ENCODE assay signal across 8 cellular contexts in genomic region chr16:29219966-29220646, GRCh38.
DNase-seq lines count a peak whose midpoint lies in the region; ATAC-seq, FAIRE-seq and TF ChIP-seq lines count a peak whose summit lies in the region.
"Not testable (repeated sequence)": the region's sequence is repeated elsewhere in the genome, so short reads cannot be mapped to it uniquely, and the experiment has no call there.

No MANE protein-coding gene starts in this region.

- not testable (repeated sequence) for H3K27me3 Mint-ChIP-seq in activated naive CD4-positive, alpha-beta T cell treated with anti-CD3 and anti-CD28 coated beads, Interleukin-2, amount 10 ng/mL, durations not matched to agents 7 days and 5 days; chondrocyte (ENCODE audit: low read depth)

- intact Hi-C loops in pancreas (cut with DNase I); transverse colon (cut with DNase I; ENCODE audit: low total_unique reads): not testable (repeated sequence)

- peak overlapping the region; percentile 34 for H3K27ac Mint-ChIP-seq in activated naive CD4-positive, alpha-beta T cell treated with anti-CD3 and anti-CD28 coated beads, Interleukin-2, amount 10 ng/mL, durations not matched to agents 7 days and 5 days
- peak overlapping the region; percentile 91 for H3K27ac Mint-ChIP-seq in chondrocyte (ENCODE audit: unreplicated experiment)

- not testable (repeated sequence) for TF ChIP-seq POLR2A in transverse colon (IDR thresholded peaks at IDR 0.05)

- not testable (repeated sequence) for H3K27ac ChIP-seq in pancreas
- peak overlapping the region in 3 of 4 donors; percentile 56 to 72 (median 70) for H3K27ac ChIP-seq in transverse colon

- not testable (repeated sequence) for H3K9me3 ChIP-seq in pancreas, transverse colon

- H3K9me3 Mint-ChIP-seq in activated naive CD4-positive, alpha-beta T cell treated with anti-CD3 and anti-CD28 coated beads, Interleukin-2, amount 10 ng/mL, durations not matched to agents 7 days and 5 days: peaks cover 22% of the 10 kb centered on the region
- H3K9me3 Mint-ChIP-seq in chondrocyte (ENCODE audit: low read depth): not testable (repeated sequence)

- not testable (repeated sequence) for FAIRE-seq in pancreas (lab: Jason Lieb, UNC)

- H3K4me3 ChIP-seq in AG09309 (ENCODE audit: control insufficient read depth, low read depth, low read length): peak overlapping the region; percentile 49
- peak overlapping the region; percentile 21 for H3K4me3 ChIP-seq in HFF-Myc (replicated peaks; ENCODE audit: low read depth, low read length)
- H3K4me3 ChIP-seq in fibroblast of villous mesenchyme (ENCODE audit: low read depth, low read length): peak overlapping the region; percentile 39
- not testable (repeated sequence) for H3K4me3 ChIP-seq in pancreas, transverse colon

- H3K4me1 ChIP-seq in pancreas, transverse colon: not testable (repeated sequence)

- CTCF ChIA-PET in activated naive CD4-positive, alpha-beta T cell treated with anti-CD3 and anti-CD28 coated beads, Interleukin-2, amount 10 ng/mL, durations not matched to agents 7 days and 5 days (lab: Charles Lee): not testable (repeated sequence)

- WGBS in pancreas, 2 donors: 75 to 87% methylated on average over 22 to 24 of the region's 24 CpGs
- 87% methylated on average over 19 of the region's 24 CpGs; no CpG with 5 or more reads in 1 of the 2 donors for WGBS in transverse colon (ENCODE audit: low coverage in 1 of 2), 2 donors

- H3K4me1 Mint-ChIP-seq in activated naive CD4-positive, alpha-beta T cell treated with anti-CD3 and anti-CD28 coated beads, Interleukin-2, amount 10 ng/mL, durations not matched to agents 7 days and 5 days: peaks cover 18% of the 10 kb centered on the region
- H3K4me1 Mint-ChIP-seq in chondrocyte (ENCODE audit: low read depth): peaks cover 54% of the 10 kb centered on the region

- DNase-seq in AG09309 (ENCODE audit: low read depth); HFF-Myc (ENCODE audit: extremely low read depth, low read depth); activated naive CD4-positive, alpha-beta T cell treated with anti-CD3 and anti-CD28 coated beads, Interleukin-2, amount 10 ng/mL, durations not matched to agents 7 days and 5 days; chondrocyte (ENCODE audit: low spot score); transverse colon: not testable (repeated sequence)
- DNase-seq in fibroblast of villous mesenchyme (ENCODE audit: low read depth) (peak; percentile 42), iris pigment epithelial cell (ENCODE audit: low read depth) (peak; percentile 42), pancreas (peak in 1 of 6 donors; percentile 38)

- in situ Hi-C loops in transverse colon (cut with MboI; ENCODE audit: low pct_ligation_motif_present in 1 of 4, low pct_unique_long_range_greater_than_20kb in 1 of 4, low sequenced_read_pairs in 3 of 4): not testable (repeated sequence)

- not testable (repeated sequence) for H3K27me3 ChIP-seq in pancreas, transverse colon

- H3K36me3 ChIP-seq in pancreas, transverse colon: not testable (repeated sequence)

- H3K4me3 Mint-ChIP-seq in activated naive CD4-positive, alpha-beta T cell treated with anti-CD3 and anti-CD28 coated beads, Interleukin-2, amount 10 ng/mL, durations not matched to agents 7 days and 5 days: not testable (repeated sequence)
- H3K4me3 Mint-ChIP-seq in chondrocyte (ENCODE audit: unreplicated experiment): peak overlapping the region; percentile 62

- not testable (repeated sequence) for TF ChIP-seq EP300 in transverse colon (IDR thresholded peaks at IDR 0.05; ENCODE audit: low read depth)

- H3K36me3 Mint-ChIP-seq in activated naive CD4-positive, alpha-beta T cell treated with anti-CD3 and anti-CD28 coated beads, Interleukin-2, amount 10 ng/mL, durations not matched to agents 7 days and 5 days: peaks cover 18% of the 10 kb centered on the region
- H3K36me3 Mint-ChIP-seq in chondrocyte (ENCODE audit: low read depth): not testable (repeated sequence)

- peak in 3 of 4 donors; percentile 15 to 37 (median 17) for ATAC-seq in pancreas

- TF ChIP-seq CTCF in AG09309 (IDR thresholded peaks at IDR 0.05; ENCODE audit: control insufficient read depth, insufficient read depth, low read depth, low read length, missing control alignments) (peak; percentile 0), chondrocyte (IDR thresholded peaks at IDR 0.05) (peak; percentile 29)
- TF ChIP-seq CTCF in HFF-Myc (IDR thresholded peaks at IDR 0.05; ENCODE audit: low read depth, low read length, missing control alignments); fibroblast of villous mesenchyme (IDR thresholded peaks at IDR 0.05; ENCODE audit: insufficient read depth, low read depth, low read length); pancreas (IDR thresholded peaks at IDR 0.05); transverse colon (IDR thresholded peaks at IDR 0.05): not testable (repeated sequence)
